ENCODE assay signal across 1 cellular context in the genomic region with DNA sequence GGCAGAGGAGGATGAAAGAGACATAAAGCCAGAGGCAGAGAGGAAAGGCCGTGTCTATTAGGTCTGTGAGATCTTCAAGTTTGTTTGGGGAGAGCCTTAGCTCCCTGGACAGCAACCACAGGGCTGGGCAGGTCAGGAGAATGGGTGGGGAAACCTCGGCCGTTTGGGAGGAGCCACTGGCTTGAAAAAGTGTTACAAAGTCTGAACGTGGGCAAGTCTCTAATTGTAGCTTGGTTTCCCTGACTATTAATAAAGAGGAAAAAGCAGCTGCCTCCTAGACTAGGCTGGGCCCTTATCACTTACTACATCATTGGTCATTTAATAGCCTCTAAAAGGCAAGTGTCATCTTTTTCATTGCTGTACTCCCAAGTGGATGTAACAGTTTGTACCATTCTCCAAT.
TF ChIP-seq lines count a peak whose summit lies in the region.

A gene (minus strand): TSS at position 83 of the 400 bp plus-strand sequence. CDS start 145 bp downstream, outside the sequence.

TF ChIP-seq in GM23338, 12 proteins besides CTCF, POLR2A, EP300 and RAD21:
- no peak for TF ChIP-seq CREB1 (CRISPR knock-in tag; IDR thresholded peaks at IDR 0.05; ENCODE audit: low read depth)
- no peak for TF ChIP-seq EZH2 (IDR thresholded peaks at IDR 0.05; ENCODE audit: low read depth, unreplicated experiment)
- no peak for TF ChIP-seq ZNF114 (CRISPR knock-in tag; IDR thresholded peaks at IDR 0.05)
- TF ChIP-seq STAT1 (IDR thresholded peaks at IDR 0.05; ENCODE audit: unreplicated experiment), result no peak
- TF ChIP-seq POLR2AphosphoS5 (IDR thresholded peaks at IDR 0.05; ENCODE audit: low read depth), result no peak; the same call in 1 of the 2 replicates
